ENCODE assay signal across 20 cellular contexts in genomic region chr1:243968413-243968812, GRCh38.
DNase-seq lines count a peak whose midpoint lies in the region; ATAC-seq, FAIRE-seq and TF ChIP-seq lines count a peak whose summit lies in the region.
"Had no signal": no experiment of that assay in that cellular context is flagged by ENCODE, and none has a peak within 500 bp of the region (broad histone marks: within the 10 kb centered on the region; RNA-seq: fewer than 3 reads in every experiment).

No MANE protein-coding gene starts in this region.

- peaks cover 17% of the 10 kb centered on the region for H3K4me1 Mint-ChIP-seq in astrocyte (ENCODE audit: low read depth, unreplicated experiment)
- no peaks in the 10 kb centered on the region for H3K4me1 Mint-ChIP-seq in T-cell
- H3K4me1 Mint-ChIP-seq: activated CD4-positive, alpha-beta T cell treated with anti-CD3 and anti-CD28 coated beads, Interleukin-2, amount 10 ng/mL, durations not matched to agents 7 days and 5 days; stimulated activated effector memory CD8-positive, alpha-beta T cell treated with anti-CD3 and anti-CD28 coated beads, Interleukin-12 subunit alpha, Interleukin-12 subunit beta, amount 100 ng/mL, for 72 hours had no signal

- H3K27ac Mint-ChIP-seq in astrocyte (ENCODE audit: unreplicated experiment) (peak overlapping the region; percentile 75), T-cell (no peak overlapping the region)
- H3K27ac Mint-ChIP-seq: activated CD4-positive, alpha-beta T cell treated with anti-CD3 and anti-CD28 coated beads, Interleukin-2, amount 10 ng/mL, durations not matched to agents 7 days and 5 days; activated naive CD8-positive, alpha-beta T cell treated with anti-CD3 and anti-CD28 coated beads, Interleukin-2, amount 10 ng/mL, durations not matched to agents 7 days and 5 days; stimulated activated effector memory CD8-positive, alpha-beta T cell treated with anti-CD3 and anti-CD28 coated beads, Interleukin-12 subunit alpha, Interleukin-12 subunit beta, amount 100 ng/mL, for 72 hours had no signal

- H3K27me3 Mint-ChIP-seq in astrocyte (ENCODE audit: low read depth, unreplicated experiment) (peaks cover 6% of the 10 kb centered on the region), T-cell (peaks cover 5 to 6% of the 10 kb centered on the region in 2 donors)
- H3K27me3 Mint-ChIP-seq: activated naive CD8-positive, alpha-beta T cell treated with anti-CD3 and anti-CD28 coated beads, Interleukin-2, amount 10 ng/mL, durations not matched to agents 7 days and 5 days had no signal

- peak overlapping the region; percentile 52 for H3K4me2 ChIP-seq in astrocyte (ENCODE audit: low read length)
- H3K4me2 ChIP-seq: A549 had no signal

- H3K79me2 ChIP-seq in astrocyte (ENCODE audit: insufficient read depth, low read length) = no peaks in the 10 kb centered on the region

- intact Hi-C loops in A673 (cut with micrococcal nuclease; ENCODE audit: unreplicated experiment) = no loop called here

- H3K9me3 Mint-ChIP-seq in astrocyte (ENCODE audit: unreplicated experiment) = no peaks in the 10 kb centered on the region
- H3K9me3 Mint-ChIP-seq in T-cell = no peaks in the 10 kb centered on the region
- H3K9me3 Mint-ChIP-seq: activated CD4-positive, alpha-beta T cell treated with anti-CD3 and anti-CD28 coated beads, Interleukin-2, amount 10 ng/mL, durations not matched to agents 7 days and 5 days; activated naive CD8-positive, alpha-beta T cell treated with anti-CD3 and anti-CD28 coated beads, Interleukin-2, amount 10 ng/mL, durations not matched to agents 7 days and 5 days; stimulated activated effector memory CD8-positive, alpha-beta T cell treated with anti-CD3 and anti-CD28 coated beads, Interleukin-12 subunit alpha, Interleukin-12 subunit beta, amount 100 ng/mL, for 72 hours had no signal

- no peak for ATAC-seq in T-cell (replicated peaks in 1 of 4)
- ATAC-seq in HG02981 (IDR thresholded peaks at IDR 0.05; ENCODE audit: unreplicated experiment) = no peak
- ATAC-seq in GM21825 (IDR thresholded peaks at IDR 0.05; ENCODE audit: unreplicated experiment) = no peak
- ATAC-seq: A549; K562; stimulated activated effector memory CD8-positive, alpha-beta T cell treated with anti-CD3 and anti-CD28 coated beads, Interleukin-12 subunit alpha, Interleukin-12 subunit beta, amount 100 ng/mL, for 72 hours had no signal

- H3K4me3 ChIP-seq in A673 (ENCODE audit: low read depth, low read length, poor library complexity, severe bottlenecking) (no peak overlapping the region), astrocyte (ENCODE audit: insufficient read depth, low read depth, low read length) (no peak overlapping the region)
- H3K4me3 ChIP-seq: A549, K562, skin epidermis, tibial artery had no signal

- no peaks in the 10 kb centered on the region for H3K36me3 Mint-ChIP-seq in astrocyte (ENCODE audit: low read depth, unreplicated experiment)
- no peaks in the 10 kb centered on the region for H3K36me3 Mint-ChIP-seq in T-cell
- H3K36me3 Mint-ChIP-seq: activated naive CD8-positive, alpha-beta T cell treated with anti-CD3 and anti-CD28 coated beads, Interleukin-2, amount 10 ng/mL, durations not matched to agents 7 days and 5 days; stimulated activated effector memory CD8-positive, alpha-beta T cell treated with anti-CD3 and anti-CD28 coated beads, Interleukin-12 subunit alpha, Interleukin-12 subunit beta, amount 100 ng/mL, for 72 hours had no signal

- H3K4me3 Mint-ChIP-seq in astrocyte (ENCODE audit: unreplicated experiment) (peak overlapping the region; percentile 3), T-cell (no peak overlapping the region)
- H3K4me3 Mint-ChIP-seq: activated CD4-positive, alpha-beta T cell treated with anti-CD3 and anti-CD28 coated beads, Interleukin-2, amount 10 ng/mL, durations not matched to agents 7 days and 5 days; activated naive CD8-positive, alpha-beta T cell treated with anti-CD3 and anti-CD28 coated beads, Interleukin-2, amount 10 ng/mL, durations not matched to agents 7 days and 5 days; stimulated activated effector memory CD8-positive, alpha-beta T cell treated with anti-CD3 and anti-CD28 coated beads, Interleukin-12 subunit alpha, Interleukin-12 subunit beta, amount 100 ng/mL, for 72 hours had no signal

- BruUV-seq in A673 (replicated peaks; lab: Mats Ljungman, UMichigan) = no TSS peak

- no peak overlapping the region for H3K9ac ChIP-seq in astrocyte (ENCODE audit: low read length)

- POLR2A ChIA-PET in A673 (lab: Charles Lee; ENCODE audit: low non-redundant PET) (no interaction called here), T-cell (lab: Charles Lee) (no interaction called here)

- no peak for FAIRE-seq in astrocyte (lab: Jason Lieb, UNC)
- FAIRE-seq: A549, frontal cortex, K562 had no signal

- CTCF ChIA-PET in A673 (lab: Charles Lee) (no interaction called here), T-cell (lab: Charles Lee) (interaction anchor here in 1 of 2 donors (0.8 kb wide), 1 partner anchor 596 kb away, joined by 3 read pairs; no protein-coding TSS in a partner anchor)

- H3K27me3 ChIP-seq in A673 (replicated peaks; ENCODE audit: insufficient read depth, low read depth, low read length, poor library complexity) (no peaks in the 10 kb centered on the region), astrocyte (ENCODE audit: insufficient read depth, low read length) (no peaks in the 10 kb centered on the region)

- peak overlapping the region; percentile 77 for H3K27ac ChIP-seq in A673 (ENCODE audit: low read depth, low read length, poor library complexity, severe bottlenecking)
- no peak overlapping the region for H3K27ac ChIP-seq in astrocyte (ENCODE audit: low read depth, low read length)
- H3K27ac ChIP-seq: A549, skin epidermis, tibial artery had no signal

- H3K9me3 ChIP-seq in A673 (ENCODE audit: low read depth, low read length, poor library complexity, severe bottlenecking) (no peaks in the 10 kb centered on the region), astrocyte (ENCODE audit: insufficient read depth, low read depth, low read length) (no peaks in the 10 kb centered on the region)
- H3K9me3 ChIP-seq: A549, tibial artery had no signal

- H3K36me3 ChIP-seq in A673 (ENCODE audit: insufficient read depth, low read length, poor library complexity, severe bottlenecking) (no peaks in the 10 kb centered on the region), astrocyte (ENCODE audit: insufficient read depth, low read length) (no peaks in the 10 kb centered on the region)
- H3K36me3 ChIP-seq: tibial artery had no signal

- TF ChIP-seq CTCF in A673 (conservative IDR thresholded peaks at IDR 0.05; ENCODE audit: low read depth, low read length) (no peak), astrocyte (IDR thresholded peaks at IDR 0.05; ENCODE audit: insufficient read depth, low read depth, low read length) (no peak)

- DNase-seq in A673 (ENCODE audit: low spot score) = no peak
- peak; percentile 41 for DNase-seq in HCEC 1CT
- peak; percentile 46 for DNase-seq in astrocyte (ENCODE audit: low read depth)
- peak; percentile 9 for DNase-seq in left kidney (ENCODE audit: low read depth, low spot score)
- no peak for DNase-seq in T-cell
- DNase-seq in NCI-H774 (lab: John Stamatoyannopoulos, UW) = no peak
- DNase-seq: activated CD4-positive, alpha-beta T cell treated with anti-CD3 and anti-CD28 coated beads, Interleukin-2, amount 10 ng/mL, durations not matched to agents 7 days and 5 days; activated naive CD8-positive, alpha-beta T cell treated with anti-CD3 and anti-CD28 coated beads, Interleukin-2, amount 10 ng/mL, durations not matched to agents 7 days and 5 days; activated T-cell treated with anti-CD3 and anti-CD28 coated beads, Interleukin-2, amount 50 U/mL, for 1 hour; cerebellar nuclear complex; NCI-H1417; occipital lobe; tibial artery had no signal

- peak overlapping the region; percentile 25 for H2AFZ ChIP-seq in astrocyte (ENCODE audit: low read depth, low read length)

- H4K20me1 ChIP-seq in astrocyte (ENCODE audit: insufficient read depth, low read length) = no peaks in the 10 kb centered on the region

- H3K4me1 ChIP-seq in A673 (ENCODE audit: insufficient read depth, low read length, poor library complexity, severe bottlenecking) = peaks cover 36% of the 10 kb centered on the region
- H3K4me1 ChIP-seq in astrocyte (ENCODE audit: insufficient read depth, low read length) = peaks cover 9% of the 10 kb centered on the region

Comparison
In these comparisons a context has a peak if more than half of its experiments do, and no peak if none do; other contexts are left out.
1. DNase-seq: peak in HCEC 1CT (single experiment), astrocyte (single experiment) and left kidney (single experiment); none in A673 (single experiment), T-cell (0 of 34) and NCI-H774 (single experiment).